9 cellular contexts compared by ENCODE assay signal in the genomic region with DNA sequence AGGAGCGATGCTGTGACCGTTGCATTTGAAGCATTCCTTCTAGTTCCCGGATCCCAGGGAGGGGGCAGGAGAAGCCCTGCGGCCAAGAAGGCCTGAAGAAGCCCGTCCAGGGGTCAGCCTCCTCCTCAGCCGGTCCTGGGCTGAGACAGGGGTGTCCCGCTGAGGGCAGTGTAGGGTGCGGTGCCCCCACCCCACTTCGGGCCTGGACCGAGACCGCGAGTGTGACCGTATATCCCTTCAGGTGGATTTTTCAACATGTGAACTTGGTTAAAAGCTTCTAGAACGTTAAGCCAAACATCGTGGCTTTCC. TPM values are rescaled to one million over a fixed set of nuclear protein-coding genes. Genes with fewer than 3 reads are reported as not detected.
A peak's percentile ranks its signal among the peaks of the same experiment; 100 is the strongest.
DNase-seq lines count a peak whose midpoint lies in the region; FAIRE-seq and TF ChIP-seq lines count a peak whose summit lies in the region.
"Had no signal": no experiment of that assay in that cellular context is flagged by ENCODE, and none has a peak within 500 bp of the region (broad histone marks: within the 10 kb centered on the region; RNA-seq: fewer than 3 reads in every experiment).

No MANE protein-coding gene starts in this region.

- no peaks in the 10 kb centered on the region for H3K36me3 ChIP-seq in SU-DHL-6 (ENCODE audit: low read length)
- no peaks in the 10 kb centered on the region for H3K36me3 ChIP-seq in iPS-18a (ENCODE audit: control insufficient read depth, low read depth, low read length)
- H3K36me3 ChIP-seq in suprapubic skin, result no peaks in the 10 kb centered on the region

- H3K36me3 Mint-ChIP-seq in activated CD4-positive, alpha-beta T cell treated with anti-CD3 and anti-CD28 coated beads, Interleukin-2, amount 10 ng/mL, durations not matched to agents 24 days and 14 days (ENCODE audit: low read depth), result no peaks in the 10 kb centered on the region

- 0 out of 2 replicates have a peak overlapping the region, but pooled peaks have one; percentile 17 for H3K9ac ChIP-seq in SU-DHL-6 (ENCODE audit: low read length)
- H3K9ac ChIP-seq in iPS-18a (ENCODE audit: low read length), result no peak overlapping the region

- peak overlapping the region; percentile 81 for H3K4me2 ChIP-seq in SU-DHL-6 (ENCODE audit: low read depth, low read length, poor library complexity, severe bottlenecking)

- 0% methylated on average over 10 of the region's 15 CpGs for WGBS in suprapubic skin

- no peaks in the 10 kb centered on the region for H4K20me1 ChIP-seq in SU-DHL-6 (ENCODE audit: low read depth, low read length)

- no peak for TF ChIP-seq POLR2A in suprapubic skin (IDR thresholded peaks at IDR 0.05)

- H3K27ac ChIP-seq in SU-DHL-6 (ENCODE audit: low read depth, low read length) (no peak overlapping the region), iPS-18a (ENCODE audit: low read length) (no peak overlapping the region), suprapubic skin (peak overlapping the region; percentile 21)

- H3K4me1 ChIP-seq in iPS-18a (ENCODE audit: control insufficient read depth, low read depth, low read length) (peaks cover 3% of the 10 kb centered on the region), suprapubic skin (peaks cover 53% of the 10 kb centered on the region)

- TF ChIP-seq CTCF in SU-DHL-6 (IDR thresholded peaks at IDR 0.05; ENCODE audit: insufficient read depth, low read length, poor library complexity, severe bottlenecking) (no peak), suprapubic skin (IDR thresholded peaks at IDR 0.05) (no peak)

- intact Hi-C loops in activated CD4-positive, alpha-beta T cell treated with anti-CD3 and anti-CD28 coated beads, Interleukin-2, amount 10 ng/mL, durations not matched to agents 24 days and 14 days (cut with micrococcal nuclease), result no loop called here

- no peaks in the 10 kb centered on the region for H3K9me3 ChIP-seq in SU-DHL-6 (ENCODE audit: insufficient read depth, low read length)
- H3K9me3 ChIP-seq in iPS-18a (ENCODE audit: control insufficient read depth, low read depth, low read length), result no peaks in the 10 kb centered on the region
- peaks cover 4% of the 10 kb centered on the region for H3K9me3 ChIP-seq in suprapubic skin

- H3K27me3 Mint-ChIP-seq in activated CD4-positive, alpha-beta T cell treated with anti-CD3 and anti-CD28 coated beads, Interleukin-2, amount 10 ng/mL, durations not matched to agents 24 days and 14 days, result peaks cover 63% of the 10 kb centered on the region

- H3K79me2 ChIP-seq in SU-DHL-6 (ENCODE audit: insufficient read depth, low read length), result no peaks in the 10 kb centered on the region

- no peak for DNase-seq in activated CD4-positive, alpha-beta T cell treated with anti-CD3 and anti-CD28 coated beads, Interleukin-2, amount 10 ng/mL, durations not matched to agents 24 days and 14 days
- no peak for DNase-seq in activated CD4-positive, alpha-beta T cell treated with anti-CD3 and anti-CD28 coated beads, Interleukin-2, amount 50 U/mL, for 1 hour
- no peak for DNase-seq in suprapubic skin (ENCODE audit: low spot score in 2 of 2)
- no peak for DNase-seq in stimulated activated CD4-positive, alpha-beta T cell treated with anti-CD3 and anti-CD28 coated beads, Interleukin-2, amount 100 ng/mL, for 24 hours
- DNase-seq in RCC 7860 (ENCODE audit: low spot score), result no peak
- no peak for DNase-seq in activated CD8-positive, alpha-beta memory T cell treated with anti-CD3 and anti-CD28 coated beads for 24 hours

- no peak for FAIRE-seq in RCC 7860 (lab: Jason Lieb, UNC)
- FAIRE-seq: D721Med had no signal

- no peaks in the 10 kb centered on the region for H3F3A ChIP-seq in SU-DHL-6 (ENCODE audit: insufficient read depth)

- no peak overlapping the region for H3K27ac Mint-ChIP-seq in activated CD4-positive, alpha-beta T cell treated with anti-CD3 and anti-CD28 coated beads, Interleukin-2, amount 10 ng/mL, durations not matched to agents 24 days and 14 days

- H3K4me3 Mint-ChIP-seq in activated CD4-positive, alpha-beta T cell treated with anti-CD3 and anti-CD28 coated beads, Interleukin-2, amount 10 ng/mL, durations not matched to agents 24 days and 14 days, result peak overlapping the region; percentile 89

- H3K9me3 Mint-ChIP-seq in activated CD4-positive, alpha-beta T cell treated with anti-CD3 and anti-CD28 coated beads, Interleukin-2, amount 10 ng/mL, durations not matched to agents 24 days and 14 days, result peaks cover 3% of the 10 kb centered on the region

- H3K4me3 ChIP-seq in SU-DHL-6 (ENCODE audit: insufficient read depth, low read length, poor library complexity, severe bottlenecking) (peak overlapping the region; percentile 53), iPS-18a (ENCODE audit: low read length) (peak overlapping the region; percentile 59), suprapubic skin (peak overlapping the region; percentile 56)

- no peak for TF ChIP-seq EP300 in suprapubic skin (IDR thresholded peaks at IDR 0.05)

- H3K9me2 ChIP-seq in SU-DHL-6 (replicated peaks; ENCODE audit: insufficient read depth, low read length), result no peaks in the 10 kb centered on the region

- no peaks in the 10 kb centered on the region for H3K27me3 ChIP-seq in SU-DHL-6 (ENCODE audit: low read length)
- H3K27me3 ChIP-seq in iPS-18a (ENCODE audit: control insufficient read depth, insufficient read depth, low read length), result peaks cover 90% of the 10 kb centered on the region
- peaks cover 43% of the 10 kb centered on the region for H3K27me3 ChIP-seq in suprapubic skin

- H3K4me1 Mint-ChIP-seq in activated CD4-positive, alpha-beta T cell treated with anti-CD3 and anti-CD28 coated beads, Interleukin-2, amount 10 ng/mL, durations not matched to agents 24 days and 14 days, result peaks cover 16% of the 10 kb centered on the region

- H2AFZ ChIP-seq in SU-DHL-6 (ENCODE audit: low read depth, low read length, severe bottlenecking), result peak overlapping the region; percentile 79

RNA-seq across cellular contexts. Expression of a gene that starts 2.8 kb away (rescaled TPM):
- total RNA-seq in activated CD4-positive, alpha-beta T cell treated with anti-CD3 and anti-CD28 coated beads, Interleukin-2, amount 10 ng/mL, durations not matched to agents 24 days and 14 days, result not detected in 2 replicates
- total RNA-seq in suprapubic skin, result 10 to 100 TPM in 3 of 4 donors, 1 to 10 TPM in 1; 7.0 to 53.1 (median 20.4) TPM
